8 cellular contexts compared by ENCODE assay signal in genomic region chr14:73458219-73458976, GRCh38. TPM values are rescaled to one million over a fixed set of nuclear protein-coding genes. Genes with fewer than 3 reads are reported as not detected.
DNase-seq lines count a peak whose midpoint lies in the region; ATAC-seq, FAIRE-seq and TF ChIP-seq lines count a peak whose summit lies in the region.

TSS of gene NUMB (minus strand) at chr14:73458546. CDS start at chr14:73355751, 102,795 bp downstream.

- peak within 1 kb of the TSS; percentile 92 for H3K9ac ChIP-seq in endothelial cell of umbilical vein (replicated peaks; ENCODE audit: extremely low read depth, insufficient read depth, low read length)

- H3K4me3 ChIP-seq in OCI-LY7 (ENCODE audit: low read depth, low read length, poor library complexity, severe bottlenecking): peak within 1 kb of the TSS; percentile 88
- peak within 1 kb of the TSS; percentile 76 to 98 (median 98) for H3K4me3 ChIP-seq in endothelial cell of umbilical vein (replicated peaks in 1 of 3; ENCODE audit: insufficient read depth in 1 of 3, low read depth in 1 of 3, low read length in 3 of 3)

- dilution Hi-C loops in endothelial cell of umbilical vein (cut with MboI; ENCODE audit: extremely low pct_ligation_motif_present, low sequenced_read_pairs): loop anchor here (25.0 kb wide), 2 partner anchors 171 to 271 kb away; no protein-coding TSS in a partner anchor

- TF ChIP-seq POLR2A in endothelial cell of umbilical vein (IDR thresholded peaks at IDR 0.05; ENCODE audit: low read depth, low read length): peak; percentile 78

- BruUV-seq in OCI-LY7 (replicated peaks; lab: Mats Ljungman, UMichigan) (no TSS peak), endothelial cell of umbilical vein (replicated peaks; lab: Mats Ljungman, UMichigan) (no TSS peak)

- POLR2A ChIA-PET in OCI-LY7 (lab: Charles Lee) (interaction anchor here (0.5 to 1.5 kb wide), 15 partner anchors 9 to 431 kb away, joined by 3 to 15 read pairs (median 4); partner anchors contain the start of genes RBM25, RIOX1 and ZFYVE1), endothelial cell of umbilical vein (lab: Charles Lee) (interaction anchor here (1.0 to 1.3 kb wide), 3 partner anchors 20 to 400 kb away, joined by 3 to 5 read pairs (median 4); partner anchors contain the start of gene RBM25)

- H3K9me2 ChIP-seq in OCI-LY7 (ENCODE audit: insufficient read depth, low read length): no peaks in the 10 kb centered on the region

- peaks cover 74% of the 10 kb centered on the region for H3K4me1 ChIP-seq in OCI-LY7 (ENCODE audit: insufficient read depth, low read length, poor library complexity, severe bottlenecking)
- H3K4me1 ChIP-seq in endothelial cell of umbilical vein (ENCODE audit: control insufficient read depth, extremely low read depth, insufficient read depth, low read length): peaks cover 68% of the 10 kb centered on the region

- H4K20me1 ChIP-seq in OCI-LY7 (ENCODE audit: insufficient read depth, low read length) (no peaks in the 10 kb centered on the region; the same call in 1 of the 2 replicates), endothelial cell of umbilical vein (replicated peaks; ENCODE audit: control insufficient read depth, extremely low read depth, insufficient read depth, low read length) (peaks cover 3% of the 10 kb centered on the region)

- H2AFZ ChIP-seq in OCI-LY7 (ENCODE audit: low read length) (peak within 1 kb of the TSS; percentile 87), endothelial cell of umbilical vein (ENCODE audit: low read depth, low read length) (peak within 1 kb of the TSS; percentile 71)

- no peaks in the 10 kb centered on the region for H3K9me3 ChIP-seq in OCI-LY7 (ENCODE audit: low read length)
- H3K9me3 ChIP-seq in endothelial cell of umbilical vein (replicated peaks; ENCODE audit: control insufficient read depth, insufficient read depth, low read length): no peaks in the 10 kb centered on the region

- DNase-seq in DMS 273 (lab: John Stamatoyannopoulos, UW; ENCODE audit: unreplicated experiment) (peak; percentile 100), HuH-7.5 (ENCODE audit: low spot score) (peak; percentile 92), OCI-LY7 (ENCODE audit: low spot score) (peak; percentile 100), activated T-cell treated with anti-CD3 and anti-CD28 coated beads for 1 hour (ENCODE audit: low read depth) (peak; percentile 92), endothelial cell of umbilical vein (ENCODE audit: low read depth, low spot score) (peak; percentile 100), midbrain (lab: John Stamatoyannopoulos, UW) (peak; percentile 100)
- peak; percentile 82 to 93 for DNase-seq in stimulated activated CD8-positive, alpha-beta memory T cell treated with anti-CD3 and anti-CD28 coated beads, Interleukin-2, amount 100 ng/mL, for 1 hour (ENCODE audit: low read depth in 2 of 2)

- peaks cover 46% of the 10 kb centered on the region for H3K79me2 ChIP-seq in OCI-LY7 (ENCODE audit: insufficient read depth, low read depth, low read length)
- H3K79me2 ChIP-seq in endothelial cell of umbilical vein (ENCODE audit: control insufficient read depth, insufficient read depth, low read length): peaks cover 47% of the 10 kb centered on the region

- H3K27me3 ChIP-seq in endothelial cell of umbilical vein (ENCODE audit: control insufficient read depth in 2 of 2, insufficient read depth in 2 of 2, low read length in 2 of 2): no peaks in the 10 kb centered on the region

- no peaks in the 10 kb centered on the region for H3K36me3 ChIP-seq in OCI-LY7 (ENCODE audit: insufficient read depth, low read length)
- no peaks in the 10 kb centered on the region for H3K36me3 ChIP-seq in endothelial cell of umbilical vein (ENCODE audit: control insufficient read depth in 2 of 2, extremely low read depth in 1 of 2, insufficient read depth in 2 of 2, low read length in 2 of 2)

- H3K4me2 ChIP-seq in OCI-LY7 (ENCODE audit: low read length) (peak within 1 kb of the TSS; percentile 89), endothelial cell of umbilical vein (ENCODE audit: insufficient read depth, low read length) (peak within 1 kb of the TSS; percentile 92)

- H3K9me1 ChIP-seq in endothelial cell of umbilical vein (replicated peaks; ENCODE audit: control insufficient read depth, extremely low read depth, insufficient read depth, low read length): no peaks in the 10 kb centered on the region

- peak within 1 kb of the TSS; percentile 53 for H3K27ac ChIP-seq in OCI-LY7 (ENCODE audit: low read depth, low read length, poor library complexity, severe bottlenecking)
- H3K27ac ChIP-seq in endothelial cell of umbilical vein (ENCODE audit: insufficient read depth, low read depth, low read length): peak within 1 kb of the TSS; percentile 79

- intact Hi-C loops in OCI-LY7 (cut with micrococcal nuclease; ENCODE audit: unreplicated experiment) (loop anchor here (2.0 to 5.0 kb wide), 2 partner anchors 44 to 401 kb away; partner anchors contain the start of gene RBM25), endothelial cell of umbilical vein (cut with micrococcal nuclease) (loop anchor here (1.0 to 5.0 kb wide), 3 partner anchors 34 to 161 kb away; no protein-coding TSS in a partner anchor)

- FAIRE-seq in endothelial cell of umbilical vein (lab: Jason Lieb, UNC): peak; percentile 92

- CTCF ChIA-PET in OCI-LY7 (lab: Charles Lee; ENCODE audit: unreplicated experiment) (interaction anchor here (1.3 kb wide), 1 partner anchor 9 kb away, joined by 4 read pairs; no protein-coding TSS in a partner anchor), endothelial cell of umbilical vein (lab: Charles Lee) (interaction anchor here (1.1 to 11.6 kb wide), 6 partner anchors 10 to 163 kb away, joined by 3 to 123 read pairs (median 3); no protein-coding TSS in a partner anchor)

- TF ChIP-seq CTCF in OCI-LY7 (conservative IDR thresholded peaks at IDR 0.05; ENCODE audit: low read length) (0 out of 2 replicates have a peak, but pooled peaks have one; percentile 16), endothelial cell of umbilical vein (IDR thresholded peaks at IDR 0.05; ENCODE audit: extremely low read depth in 1 of 2, insufficient read depth in 1 of 2, low read depth in 1 of 2, low read length in 2 of 2) (no peak)

- peak; percentile 96 for ATAC-seq in GM21526 (IDR thresholded peaks at IDR 0.05; ENCODE audit: low FRiP score, unreplicated experiment)

TF ChIP-seq in endothelial cell of umbilical vein, 7 proteins besides CTCF, POLR2A, EP300 and RAD21:
- TF ChIP-seq MYC (IDR thresholded peaks at IDR 0.05; ENCODE audit: low read depth, low read length) (peak; percentile 39), EZH2 (IDR thresholded peaks at IDR 0.05; ENCODE audit: borderline replicate concordance, low read depth, low read length, severe bottlenecking) (no peak), JUN (IDR thresholded peaks at IDR 0.05; ENCODE audit: borderline replicate concordance, insufficient read depth, insufficient read length, low read depth) (no peak), GATA2 (IDR thresholded peaks at IDR 0.05; ENCODE audit: insufficient read depth, insufficient read length, low read depth, low read length) (no peak), FOS (IDR thresholded peaks at IDR 0.05; ENCODE audit: borderline replicate concordance, insufficient read depth, low read length) (no peak), POLR2AphosphoS5 (IDR thresholded peaks at IDR 0.05; ENCODE audit: insufficient read depth, low read depth, low read length) (peak; percentile 69)
- TF ChIP-seq, protein P1, sequence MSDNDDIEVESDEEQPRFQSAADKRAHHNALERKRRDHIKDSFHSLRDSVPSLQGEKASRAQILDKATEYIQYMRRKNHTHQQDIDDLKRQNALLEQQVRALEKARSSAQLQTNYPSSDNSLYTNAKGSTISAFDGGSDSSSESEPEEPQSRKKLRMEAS (IDR thresholded peaks at IDR 0.05; ENCODE audit: insufficient read depth, insufficient read length): no peak

RNA-seq across cellular contexts. Expression of gene NUMB, which starts in this region (rescaled TPM):
- total RNA-seq in OCI-LY7 (2014; rRNA removed; shearing (Covaris generic)): 17.1 and 18.6 TPM in 2 replicates
- total RNA-seq in OCI-LY7 (2022) (81.1 and 87.8 TPM in 2 replicates), endothelial cell of umbilical vein (116 and 128 TPM in 2 replicates)
- polyA plus RNA-seq in endothelial cell of umbilical vein: 164 and 210 TPM in 2 replicates
- 121 and 133 TPM in 2 replicates for polyA plus RNA-seq in endothelial cell of umbilical vein (2011; cell fraction: cytosol; rRNA removed)
- 224 and 247 TPM in 2 replicates for polyA plus RNA-seq in endothelial cell of umbilical vein (2011; cell fraction: nucleus; rRNA removed)
- 87.1 and 111 TPM in 2 replicates for polyA plus RNA-seq in endothelial cell of umbilical vein (2012)
- 389 and 406 TPM in 2 replicates for polyA minus RNA-seq in endothelial cell of umbilical vein
- 30.2 TPM for polyA minus RNA-seq in endothelial cell of umbilical vein (2011; cell fraction: cytosol; rRNA and poly(A)+ RNA removed)
- polyA minus RNA-seq in endothelial cell of umbilical vein (2011; cell fraction: nucleus; rRNA and poly(A)+ RNA removed): 207 and 280 TPM in 2 replicates

Comparison
In these comparisons a context has a peak if more than half of its experiments do, and no peak if none do; other contexts are left out.
1. Peak in every context shown above with its lines: DNase-seq, ATAC-seq, H3K4me3 ChIP-seq and H3K27ac ChIP-seq.